Comparison of ENCODE assay signal across 8 cellular contexts in genomic region chr1:65310078-65310587, GRCh38. TPM values are rescaled to one million over a fixed set of nuclear protein-coding genes. Genes with fewer than 3 reads are reported as not detected.
DNase-seq lines count a peak whose midpoint lies in the region; ATAC-seq and TF ChIP-seq lines count a peak whose summit lies in the region.

No MANE protein-coding gene starts in this region.

- H3K4me3 ChIP-seq in AG04449 (ENCODE audit: low read depth, low read length): peak overlapping the region; percentile 53

- peaks cover 17% of the 10 kb centered on the region for H3K27me3 Mint-ChIP-seq in WTC11 (ENCODE audit: low read depth)

- DNase-seq in AG04449 (ENCODE audit: low read depth, low spot score) (no peak), LHCN-M2 (ENCODE audit: low read depth) (peak; percentile 61), WTC11 (ENCODE audit: low spot score) (peak; percentile 74), iPS DF 19.7 (ENCODE audit: low read depth, low spot score) (peak; percentile 52), superior temporal gyrus (ENCODE audit: extremely low spot score) (peak; percentile 67), islet precursor cell (no peak)
- no peak for DNase-seq in stimulated activated CD4-positive, alpha-beta T cell treated with anti-CD3 and anti-CD28 coated beads, Interleukin-15, amount 100 ng/mL, for 24 hours

- H3K9me3 Mint-ChIP-seq in WTC11: no peaks in the 10 kb centered on the region

- POLR2A ChIA-PET in AG04449 (lab: Yijun Ruan, JAX) (no interaction called here), WTC11 (lab: Charles Lee) (interaction anchor here (0.6 to 1.9 kb wide), 5 partner anchors 35 to 244 kb away, joined by 3 to 12 read pairs (median 4); partner anchors contain the start of genes LEPR and LEPROT)

- TF ChIP-seq CTCF in AG04449 (IDR thresholded peaks at IDR 0.05; ENCODE audit: insufficient read depth, low read length, missing control alignments) (no peak), WTC11 (IDR thresholded peaks at IDR 0.05) (no peak)

- peak overlapping the region; percentile 95 for H3K4me3 Mint-ChIP-seq in WTC11

- ATAC-seq in WTC11: peak; percentile 68
- no peak for ATAC-seq in HG03469 (IDR thresholded peaks at IDR 0.05; ENCODE audit: unreplicated experiment)

- no peaks in the 10 kb centered on the region for H3K36me3 Mint-ChIP-seq in WTC11

- H3K4me1 Mint-ChIP-seq in WTC11: peaks cover 29% of the 10 kb centered on the region

- CTCF ChIA-PET in AG04449 (lab: Yijun Ruan, JAX): interaction anchor here (0.7 to 1.1 kb wide), 2 partner anchors 109 to 378 kb away, joined by 3 read pairs; no protein-coding TSS in a partner anchor
- CTCF ChIA-PET in WTC11 (lab: Charles Lee): interaction anchor here (0.6 to 2.3 kb wide), 12 partner anchors 10 to 752 kb away, joined by 3 to 12 read pairs (median 4); partner anchors contain the start of genes LEPR and LEPROT

- no peak overlapping the region; the same call in 1 of the 2 replicates for H3K27ac Mint-ChIP-seq in WTC11

TF ChIP-seq in WTC11, 78 proteins besides CTCF, POLR2A, EP300 and RAD21:
- TF ChIP-seq RORB (CRISPR knock-in tag; IDR thresholded peaks at IDR 0.05): no peak

RNA-seq across cellular contexts. Expression of gene DNAJC6, which starts 0.8 kb away (rescaled TPM):
- total RNA-seq in LHCN-M2 (2014; rRNA removed): 2.9 and 6.2 TPM in 2 replicates
- 3.1 TPM for polyA plus RNA-seq in LHCN-M2 (2012)
- 6.0 to 9.1 TPM (median 7.6 TPM) in 3 replicates for total RNA-seq in WTC11 (2021)

Comparison
In these comparisons a context has a peak if more than half of its experiments do, and no peak if none do; other contexts are left out.
1. DNase-seq: peak in LHCN-M2 (single experiment), WTC11 (single experiment), iPS DF 19.7 (single experiment) and superior temporal gyrus (single experiment); none in AG04449 (single experiment), islet precursor cell (single experiment) and stimulated activated CD4-positive, alpha-beta T cell treated with anti-CD3 and anti-CD28 coated beads, Interleukin-15, amount 100 ng/mL, for 24 hours (single experiment).